1 cellular context compared by ENCODE assay signal in genomic region chr2:55282110-55282917, GRCh38.
TF ChIP-seq lines count a peak whose summit lies in the region.

No MANE protein-coding gene starts in this region.

TF ChIP-seq in HEK293, 187 proteins besides CTCF, POLR2A, EP300 and RAD21 (continued from another document):
- TF ChIP-seq ZSCAN4 (tag by site-specific recombination; IDR thresholded peaks at IDR 0.05) (no peak), PRDM2 (tag by site-specific recombination; IDR thresholded peaks at IDR 0.05; ENCODE audit: borderline replicate concordance) (no peak), ZNF280C (tag by site-specific recombination; IDR thresholded peaks at IDR 0.05) (no peak), ZNF677 (tag by site-specific recombination; IDR thresholded peaks at IDR 0.05) (no peak), ZNF529 (tag by site-specific recombination; IDR thresholded peaks at IDR 0.05; ENCODE audit: insufficient replicate concordance) (no peak), ZNF621 (tag by site-specific recombination; IDR thresholded peaks at IDR 0.05) (no peak), KLF1 (tag by site-specific recombination; IDR thresholded peaks at IDR 0.05) (0 out of 2 replicates have a peak, but pooled peaks have one; percentile 21), ZNF341 (tag by site-specific recombination; IDR thresholded peaks at IDR 0.05; ENCODE audit: low read depth) (peak; percentile 28; the same call in 1 of the 2 replicates), ZNF155 (tag by site-specific recombination; IDR thresholded peaks at IDR 0.05) (no peak), ZBTB6 (tag by site-specific recombination; IDR thresholded peaks at IDR 0.05) (no peak)
